Comparison of ENCODE assay signal across 8 cellular contexts in the genomic region with DNA sequence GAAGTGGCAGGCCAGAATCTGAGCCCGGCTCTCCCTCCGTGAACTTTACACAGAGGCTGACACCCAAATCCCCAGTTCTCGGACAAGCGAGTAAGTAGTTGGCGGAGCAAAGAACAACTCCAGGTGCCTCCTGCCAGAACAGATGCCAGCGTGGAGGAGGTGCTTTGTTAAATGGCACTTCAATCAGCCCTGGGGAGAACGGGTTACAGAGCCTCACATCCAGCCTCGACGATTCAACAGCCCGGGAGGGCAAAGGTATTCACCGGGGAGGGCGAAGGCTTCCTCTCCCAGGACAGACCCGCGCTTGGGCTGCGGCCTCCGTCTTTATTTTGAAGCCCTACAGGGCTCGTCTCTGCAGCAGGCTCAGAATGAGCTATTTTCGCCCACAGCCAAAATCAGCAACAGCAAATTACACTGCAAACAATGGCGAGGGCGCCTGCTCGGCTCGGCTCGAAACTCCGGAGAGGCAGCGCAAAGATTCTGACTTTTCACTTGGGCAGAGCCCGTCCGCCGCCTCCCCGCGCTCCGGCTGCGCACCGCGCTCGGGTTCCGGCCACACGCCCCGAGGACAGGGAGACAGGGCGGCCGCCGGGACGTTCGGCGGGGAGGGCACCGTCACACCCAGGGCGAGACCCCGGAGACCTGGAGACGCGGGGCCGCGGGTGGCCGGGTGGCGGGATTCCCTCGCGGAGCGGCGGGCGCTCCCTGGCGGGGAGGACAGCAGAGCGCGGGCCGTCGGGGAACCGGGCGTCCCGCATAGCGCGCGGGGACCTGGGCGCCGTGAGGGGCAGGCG. TPM values are rescaled to one million over a fixed set of nuclear protein-coding genes. Genes with fewer than 3 reads are reported as not detected.
DNase-seq lines count a peak whose midpoint lies in the region; ATAC-seq and TF ChIP-seq lines count a peak whose summit lies in the region.

No MANE protein-coding gene starts in this region.

- peaks cover 4% of the 10 kb centered on the region; the same call in 1 of the 2 replicates for H4K20me1 ChIP-seq in GM23338 (replicated peaks; ENCODE audit: insufficient read depth)

- H3F3A ChIP-seq in GM23338 (replicated peaks; ENCODE audit: low read depth): peaks cover 7% of the 10 kb centered on the region; the same call in 1 of the 2 replicates

- H3K36me3 ChIP-seq in GM23338 (ENCODE audit: insufficient read depth) (no peaks in the 10 kb centered on the region), vagina (no peaks in the 10 kb centered on the region)

- H3K4me3 ChIP-seq in GM23338 (peak overlapping the region; percentile 80), NB4 (ENCODE audit: low read depth, low read length) (no peak overlapping the region), fibroblast of villous mesenchyme (ENCODE audit: low read depth, low read length) (peak overlapping the region; percentile 67), vagina (peak overlapping the region; percentile 71 to 86)

- no peak overlapping the region for H3K27ac Mint-ChIP-seq in GM23338
- no peak overlapping the region for H3K27ac Mint-ChIP-seq in activated T-cell treated with anti-CD3 and anti-CD28 coated beads, Interleukin-2, amount 50 U/mL, for 72 hours
- peak overlapping the region; percentile 9 to 63 for H3K27ac Mint-ChIP-seq in natural killer cell treated with Interleukin-12 subunit alpha and Interleukin-12 subunit beta and Interleukin-15 and Interleukin-18, amount 100 ng/mL, for 72 hours

- H3K36me3 Mint-ChIP-seq in GM23338 (ENCODE audit: low read depth): no peaks in the 10 kb centered on the region; the same call in 2 of the 3 replicates
- peaks cover 0 to 6% of the 10 kb centered on the region in 2 donors for H3K36me3 Mint-ChIP-seq in activated T-cell treated with anti-CD3 and anti-CD28 coated beads, Interleukin-2, amount 50 U/mL, for 72 hours (ENCODE audit: insufficient read depth in 2 of 2)
- no peaks in the 10 kb centered on the region for H3K36me3 Mint-ChIP-seq in natural killer cell treated with Interleukin-12 subunit alpha and Interleukin-12 subunit beta and Interleukin-15 and Interleukin-18, amount 100 ng/mL, for 72 hours

- H3K9me3 Mint-ChIP-seq in GM23338: no peaks in the 10 kb centered on the region; the same call in 2 of the 3 replicates
- H3K9me3 Mint-ChIP-seq in activated T-cell treated with anti-CD3 and anti-CD28 coated beads, Interleukin-2, amount 50 U/mL, for 72 hours: no peaks in the 10 kb centered on the region
- no peaks in the 10 kb centered on the region for H3K9me3 Mint-ChIP-seq in natural killer cell treated with Interleukin-12 subunit alpha and Interleukin-12 subunit beta and Interleukin-15 and Interleukin-18, amount 100 ng/mL, for 72 hours

- no peaks in the 10 kb centered on the region for H3K79me2 ChIP-seq in GM23338 (replicated peaks; ENCODE audit: insufficient read depth)

- H3K9me3 ChIP-seq in vagina: no peaks in the 10 kb centered on the region

- peak overlapping the region; percentile 96 for H3K4me2 ChIP-seq in GM23338

- intact Hi-C loops in vagina (cut with DNase I): no loop called here

- peaks cover 17% of the 10 kb centered on the region for H3K4me1 Mint-ChIP-seq in GM23338
- H3K4me1 Mint-ChIP-seq in activated T-cell treated with anti-CD3 and anti-CD28 coated beads, Interleukin-2, amount 50 U/mL, for 72 hours (ENCODE audit: low read depth): peaks cover 17% of the 10 kb centered on the region
- H3K4me1 Mint-ChIP-seq in natural killer cell treated with Interleukin-12 subunit alpha and Interleukin-12 subunit beta and Interleukin-15 and Interleukin-18, amount 100 ng/mL, for 72 hours (ENCODE audit: low read depth in 2 of 2): peaks cover 35 to 39% of the 10 kb centered on the region in 2 donors

- peak overlapping the region; percentile 81 for H3K4me3 Mint-ChIP-seq in GM23338
- H3K4me3 Mint-ChIP-seq in activated T-cell treated with anti-CD3 and anti-CD28 coated beads, Interleukin-2, amount 50 U/mL, for 72 hours: peak overlapping the region; percentile 85 to 90
- peak overlapping the region; percentile 80 for H3K4me3 Mint-ChIP-seq in natural killer cell treated with Interleukin-12 subunit alpha and Interleukin-12 subunit beta and Interleukin-15 and Interleukin-18, amount 100 ng/mL, for 72 hours

- ATAC-seq in GM23338: peak; percentile 76
- peak; percentile 77 to 78 for ATAC-seq in activated T-cell treated with anti-CD3 and anti-CD28 coated beads, Interleukin-2, amount 50 U/mL, for 72 hours (replicated peaks in 1 of 2)
- ATAC-seq in natural killer cell treated with Interleukin-12 subunit alpha and Interleukin-12 subunit beta and Interleukin-15 and Interleukin-18, amount 100 ng/mL, for 72 hours: peak; percentile 74 to 83

- H3K27me3 ChIP-seq in GM23338 (ENCODE audit: insufficient read depth) (peaks cover 29% of the 10 kb centered on the region), vagina (no peaks in the 10 kb centered on the region)

- TF ChIP-seq POLR2A in NB4 (IDR thresholded peaks at IDR 0.05; ENCODE audit: extremely low read depth, insufficient read length): no peak
- TF ChIP-seq POLR2A in vagina (IDR thresholded peaks at IDR 0.05): no peak

- no peaks in the 10 kb centered on the region for H3K9me2 ChIP-seq in GM23338 (ENCODE audit: insufficient read depth)

- peaks cover 20% of the 10 kb centered on the region for H3K27me3 Mint-ChIP-seq in GM23338 (ENCODE audit: insufficient read depth, low read depth, poor library complexity)
- H3K27me3 Mint-ChIP-seq in activated T-cell treated with anti-CD3 and anti-CD28 coated beads, Interleukin-2, amount 50 U/mL, for 72 hours (ENCODE audit: low read depth): peaks cover 75% of the 10 kb centered on the region
- no peaks in the 10 kb centered on the region for H3K27me3 Mint-ChIP-seq in natural killer cell treated with Interleukin-12 subunit alpha and Interleukin-12 subunit beta and Interleukin-15 and Interleukin-18, amount 100 ng/mL, for 72 hours

- TF ChIP-seq CTCF in GM12872 (IDR thresholded peaks at IDR 0.05; ENCODE audit: insufficient read depth, low read depth, low read length) (peak; percentile 37; the same call in 1 of the 3 replicates), GM23338 (conservative IDR thresholded peaks at IDR 0.05; ENCODE audit: low read depth in 2 of 2) (peak in 1 of 2 experiments; percentile 28; a peak in 3 of 4 replicates), NB4 (IDR thresholded peaks at IDR 0.05; ENCODE audit: low read depth, low read length) (no peak), fibroblast of villous mesenchyme (IDR thresholded peaks at IDR 0.05; ENCODE audit: insufficient read depth, low read depth, low read length) (peak; percentile 35), vagina (IDR thresholded peaks at IDR 0.05) (no peak)

- DNase-seq in GM23338 (ENCODE audit: low spot score) (peak; percentile 67), NB4 (ENCODE audit: low read depth) (peak; percentile 18), fibroblast of villous mesenchyme (ENCODE audit: low read depth) (peak; percentile 51), vagina (ENCODE audit: extremely low spot score in 2 of 2) (no peak)
- peak; percentile 53 for DNase-seq in activated T-cell treated with anti-CD3 and anti-CD28 coated beads, Interleukin-2, amount 50 U/mL, for 72 hours
- peak; percentile 65 for DNase-seq in natural killer cell treated with Interleukin-12 subunit alpha and Interleukin-12 subunit beta and Interleukin-15 and Interleukin-18, amount 100 ng/mL, for 72 hours (ENCODE audit: low spot score)
- DNase-seq in effector CD4-positive, alpha-beta T cell: no peak

- peaks cover 10% of the 10 kb centered on the region for H3K4me1 ChIP-seq in GM23338 (ENCODE audit: insufficient read depth)
- H3K4me1 ChIP-seq in vagina: peaks cover 6% of the 10 kb centered on the region

- H3K27ac ChIP-seq in GM23338 (ENCODE audit: low read depth) (no peak overlapping the region), vagina (peak overlapping the region; percentile 86)

- H2AFZ ChIP-seq in GM23338: peak overlapping the region; percentile 99

TF ChIP-seq in GM23338, 12 proteins besides CTCF, POLR2A, EP300 and RAD21:
- TF ChIP-seq NANOG (IDR thresholded peaks at IDR 0.05; ENCODE audit: borderline replicate concordance): no peak
- TF ChIP-seq EZH2 (IDR thresholded peaks at IDR 0.05; ENCODE audit: low read depth, unreplicated experiment): peak; percentile 28
- TF ChIP-seq, protein P1, sequence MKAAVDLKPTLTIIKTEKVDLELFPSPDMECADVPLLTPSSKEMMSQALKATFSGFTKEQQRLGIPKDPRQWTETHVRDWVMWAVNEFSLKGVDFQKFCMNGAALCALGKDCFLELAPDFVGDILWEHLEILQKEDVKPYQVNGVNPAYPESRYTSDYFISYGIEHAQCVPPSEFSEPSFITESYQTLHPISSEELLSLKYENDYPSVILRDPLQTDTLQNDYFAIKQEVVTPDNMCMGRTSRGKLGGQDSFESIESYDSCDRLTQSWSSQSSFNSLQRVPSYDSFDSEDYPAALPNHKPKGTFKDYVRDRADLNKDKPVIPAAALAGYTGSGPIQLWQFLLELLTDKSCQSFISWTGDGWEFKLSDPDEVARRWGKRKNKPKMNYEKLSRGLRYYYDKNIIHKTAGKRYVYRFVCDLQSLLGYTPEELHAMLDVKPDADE (IDR thresholded peaks at IDR 0.05): no peak

RNA-seq across cellular contexts. Expression of a gene that starts 0.8 kb away (rescaled TPM):
- total RNA-seq in GM23338 (2014; rRNA removed; shearing (Covaris generic)): 2.4 and 3.6 TPM in 2 replicates
- 1.4 and 1.6 TPM in 2 replicates for polyA plus RNA-seq in GM23338 (2016; fragmentation: Nextera tagmentation; extraction: Ambion mirVana)
- 1 to 10 TPM in 1 of 2 donors, under 1 TPM in 1; 0.77 to 1.6 TPM for total RNA-seq in activated T-cell treated with anti-CD3 and anti-CD28 coated beads, Interleukin-2, amount 50 U/mL, for 72 hours
- total RNA-seq in fibroblast of villous mesenchyme: 1.6 and 1.7 TPM in 2 replicates
- total RNA-seq in natural killer cell treated with Interleukin-12 subunit alpha and Interleukin-12 subunit beta and Interleukin-15 and Interleukin-18, amount 100 ng/mL, for 72 hours: 1 to 10 TPM; 1.8 to 3.5 TPM
- total RNA-seq in vagina: 11.5 TPM

Comparison
In these comparisons a context has a peak if more than half of its experiments do, and no peak if none do; other contexts are left out.
1. CTCF ChIP-seq: peak in GM12872 (single experiment) and fibroblast of villous mesenchyme (single experiment); none in NB4 (single experiment) and vagina (0 of 3).
2. DNase-seq: peak in GM23338 (single experiment), NB4 (single experiment), activated T-cell treated with anti-CD3 and anti-CD28 coated beads, Interleukin-2, amount 50 U/mL, for 72 hours (2 of 2), fibroblast of villous mesenchyme (single experiment) and natural killer cell treated with Interleukin-12 subunit alpha and Interleukin-12 subunit beta and Interleukin-15 and Interleukin-18, amount 100 ng/mL, for 72 hours (single experiment); none in vagina (0 of 2) and effector CD4-positive, alpha-beta T cell (single experiment).
3. H3K27ac Mint-ChIP-seq: peak in natural killer cell treated with Interleukin-12 subunit alpha and Interleukin-12 subunit beta and Interleukin-15 and Interleukin-18, amount 100 ng/mL, for 72 hours (2 of 2); none in GM23338 (single experiment) and activated T-cell treated with anti-CD3 and anti-CD28 coated beads, Interleukin-2, amount 50 U/mL, for 72 hours (single experiment).
4. Peak in every context shown above with its lines, with median percentiles within 50 percentile points of each other: ATAC-seq and H3K4me3 Mint-ChIP-seq.